14 cellular contexts compared by ENCODE assay signal in genomic region chr15:97729270-97729669, GRCh38.
"Had no signal": no experiment of that assay in that cellular context is flagged by ENCODE, and none has a peak within 500 bp of the region (broad histone marks: within the 10 kb centered on the region; RNA-seq: fewer than 3 reads in every experiment).

No MANE protein-coding gene starts in this region.

- H3K27ac Mint-ChIP-seq: activated naive CD4-positive, alpha-beta T cell treated with anti-CD3 and anti-CD28 coated beads, Interleukin-2, amount 10 ng/mL, durations not matched to agents 7 days and 5 days; activated T-helper 17 cell treated with anti-CD3 and anti-CD28 coated beads, Interleukin-2, amount 50 U/mL, for 72 hours; effector memory CD8-positive, alpha-beta T cell; natural killer cell treated with Interleukin-12 subunit alpha and Interleukin-12 subunit beta and Interleukin-15 and Interleukin-18, amount 100 ng/mL, for 72 hours; stimulated activated memory B cell treated with anti-CD40 and anti-IgM and Interleukin-4, amounts not matched to agents 10 μg/mL and 1 μg/mL and 100 μg/mL, for 72 hours had no signal

- H3K36me3 Mint-ChIP-seq: activated naive CD4-positive, alpha-beta T cell treated with anti-CD3 and anti-CD28 coated beads, Interleukin-2, amount 10 ng/mL, durations not matched to agents 7 days and 5 days; natural killer cell treated with Interleukin-12 subunit alpha and Interleukin-12 subunit beta and Interleukin-15 and Interleukin-18, amount 100 ng/mL, for 72 hours; stimulated activated memory B cell treated with anti-CD40 and anti-IgM and Interleukin-4, amounts not matched to agents 10 μg/mL and 1 μg/mL and 100 μg/mL, for 72 hours had no signal

- H3K9me3 Mint-ChIP-seq: activated naive CD4-positive, alpha-beta T cell treated with anti-CD3 and anti-CD28 coated beads, Interleukin-2, amount 10 ng/mL, durations not matched to agents 7 days and 5 days; activated T-helper 17 cell treated with anti-CD3 and anti-CD28 coated beads, Interleukin-2, amount 50 U/mL, for 72 hours; natural killer cell treated with Interleukin-12 subunit alpha and Interleukin-12 subunit beta and Interleukin-15 and Interleukin-18, amount 100 ng/mL, for 72 hours; stimulated activated memory B cell treated with anti-CD40 and anti-IgM and Interleukin-4, amounts not matched to agents 10 μg/mL and 1 μg/mL and 100 μg/mL, for 72 hours had no signal

- H3K27ac ChIP-seq: colonic mucosa, pancreas, transverse colon had no signal

- H3K9me3 ChIP-seq: colonic mucosa, pancreas, transverse colon had no signal

- DNase-seq: activated CD4-positive, alpha-beta T cell treated with anti-CD3 and anti-CD28 coated beads, Interleukin-2, amount 50 U/mL, for 1 hour; activated CD4-positive, CD25-positive, alpha-beta regulatory T cell; activated naive CD4-positive, alpha-beta T cell treated with anti-CD3 and anti-CD28 coated beads, Interleukin-2, amount 10 ng/mL, durations not matched to agents 7 days and 5 days; activated T-cell treated with anti-CD3 and anti-CD28 coated beads for 4 hours; colonic mucosa; effector memory CD8-positive, alpha-beta T cell; mammary epithelial cell; pancreas; stimulated activated CD4-positive, alpha-beta T cell treated with anti-CD3 and anti-CD28 coated beads, Interleukin-1b, Interleukin-23, amount 100 ng/mL, for 48 hours; T-helper 2 cell had no signal

- H3K27me3 ChIP-seq: colonic mucosa, transverse colon had no signal

- ATAC-seq: activated T-helper 17 cell treated with anti-CD3 and anti-CD28 coated beads, Interleukin-2, amount 50 U/mL, for 72 hours; effector memory CD8-positive, alpha-beta T cell; natural killer cell treated with Interleukin-12 subunit alpha and Interleukin-12 subunit beta and Interleukin-15 and Interleukin-18, amount 100 ng/mL, for 72 hours; pancreas; stimulated activated memory B cell treated with anti-CD40 and anti-IgM and Interleukin-4, amounts not matched to agents 10 μg/mL and 1 μg/mL and 100 μg/mL, for 72 hours had no signal

- H3K27me3 Mint-ChIP-seq: activated naive CD4-positive, alpha-beta T cell treated with anti-CD3 and anti-CD28 coated beads, Interleukin-2, amount 10 ng/mL, durations not matched to agents 7 days and 5 days; activated T-helper 17 cell treated with anti-CD3 and anti-CD28 coated beads, Interleukin-2, amount 50 U/mL, for 72 hours; effector memory CD8-positive, alpha-beta T cell; stimulated activated memory B cell treated with anti-CD40 and anti-IgM and Interleukin-4, amounts not matched to agents 10 μg/mL and 1 μg/mL and 100 μg/mL, for 72 hours had no signal

- H3K36me3 ChIP-seq: colonic mucosa, pancreas, transverse colon had no signal

- H3K4me3 ChIP-seq: colonic mucosa, pancreas had no signal

- H3K4me1 Mint-ChIP-seq: activated naive CD4-positive, alpha-beta T cell treated with anti-CD3 and anti-CD28 coated beads, Interleukin-2, amount 10 ng/mL, durations not matched to agents 7 days and 5 days; activated T-helper 17 cell treated with anti-CD3 and anti-CD28 coated beads, Interleukin-2, amount 50 U/mL, for 72 hours; stimulated activated memory B cell treated with anti-CD40 and anti-IgM and Interleukin-4, amounts not matched to agents 10 μg/mL and 1 μg/mL and 100 μg/mL, for 72 hours had no signal

- H3K4me1 ChIP-seq: colonic mucosa, pancreas, transverse colon had no signal

- H3K4me3 Mint-ChIP-seq: activated naive CD4-positive, alpha-beta T cell treated with anti-CD3 and anti-CD28 coated beads, Interleukin-2, amount 10 ng/mL, durations not matched to agents 7 days and 5 days; activated T-helper 17 cell treated with anti-CD3 and anti-CD28 coated beads, Interleukin-2, amount 50 U/mL, for 72 hours; effector memory CD8-positive, alpha-beta T cell; natural killer cell treated with Interleukin-12 subunit alpha and Interleukin-12 subunit beta and Interleukin-15 and Interleukin-18, amount 100 ng/mL, for 72 hours; stimulated activated memory B cell treated with anti-CD40 and anti-IgM and Interleukin-4, amounts not matched to agents 10 μg/mL and 1 μg/mL and 100 μg/mL, for 72 hours had no signal
